Comparison of ENCODE assay signal across 12 cellular contexts in genomic region chr10:6091630-6092029, GRCh38. TPM values are rescaled to one million over a fixed set of nuclear protein-coding genes. Genes with fewer than 3 reads are reported as not detected.
DNase-seq lines count a peak whose midpoint lies in the region; ATAC-seq and TF ChIP-seq lines count a peak whose summit lies in the region.
"Had no signal": no experiment of that assay in that cellular context is flagged by ENCODE, and none has a peak within 500 bp of the region (broad histone marks: within the 10 kb centered on the region; RNA-seq: fewer than 3 reads in every experiment).

No MANE protein-coding gene starts in this region.

- H3K4me1 ChIP-seq in CD8-positive, alpha-beta memory T cell (ENCODE audit: insufficient read depth, low read length), result peaks cover 58% of the 10 kb centered on the region

- peaks cover 63 to 78% (median 70%) of the 10 kb centered on the region in 3 donors for H3K4me1 Mint-ChIP-seq in CD8-positive, alpha-beta memory T cell
- peaks cover 50% of the 10 kb centered on the region for H3K4me1 Mint-ChIP-seq in HFFc6 (ENCODE audit: low read depth)
- H3K4me1 Mint-ChIP-seq in activated naive CD8-positive, alpha-beta T cell treated with anti-CD3 and anti-CD28 coated beads, Interleukin-2, amount 10 ng/mL, durations not matched to agents 7 days and 5 days, result peaks cover 71% of the 10 kb centered on the region
- peaks cover 69 to 85% (median 74%) of the 10 kb centered on the region in 3 donors for H3K4me1 Mint-ChIP-seq in naive B cell

- no peaks in the 10 kb centered on the region for H3K27me3 Mint-ChIP-seq in CD8-positive, alpha-beta memory T cell
- no peaks in the 10 kb centered on the region; the same call in 1 of the 2 replicates for H3K27me3 Mint-ChIP-seq in HFFc6 (ENCODE audit: insufficient read depth)
- no peaks in the 10 kb centered on the region for H3K27me3 Mint-ChIP-seq in activated naive CD8-positive, alpha-beta T cell treated with anti-CD3 and anti-CD28 coated beads, Interleukin-2, amount 10 ng/mL, durations not matched to agents 7 days and 5 days
- H3K27me3 Mint-ChIP-seq in naive B cell, result no peaks in the 10 kb centered on the region

- peak overlapping the region in 6 of 8 donors; percentile 13 to 75 (median 46) for H3K27ac Mint-ChIP-seq in CD8-positive, alpha-beta memory T cell
- peak overlapping the region; percentile 41 for H3K27ac Mint-ChIP-seq in HFFc6
- H3K27ac Mint-ChIP-seq in activated naive CD8-positive, alpha-beta T cell treated with anti-CD3 and anti-CD28 coated beads, Interleukin-2, amount 10 ng/mL, durations not matched to agents 7 days and 5 days, result peak overlapping the region; percentile 57
- H3K27ac Mint-ChIP-seq in naive B cell, result peak overlapping the region in 1 of 6 donors; percentile 59

- no peak overlapping the region for H3K4me3 ChIP-seq in CD8-positive, alpha-beta memory T cell (ENCODE audit: low read length)

- POLR2A ChIA-PET in CD8-positive, alpha-beta memory T cell (lab: Charles Lee), result no interaction called here
- POLR2A ChIA-PET in activated naive CD8-positive, alpha-beta T cell treated with anti-CD3 and anti-CD28 coated beads, Interleukin-2, amount 10 ng/mL, durations not matched to agents 7 days and 5 days (lab: Charles Lee), result interaction anchor here (1.0 to 1.5 kb wide), 5 partner anchors 30 to 278 kb away, joined by 3 to 4 read pairs (median 3); partner anchors contain the start of genes GDI2 and PFKFB3

- DNase-seq in CD8-positive, alpha-beta memory T cell, result peak in 2 of 5 donors; percentile 15 to 48
- no peak for DNase-seq in HFFc6
- no peak for DNase-seq in activated naive CD8-positive, alpha-beta T cell treated with anti-CD3 and anti-CD28 coated beads, Interleukin-2, amount 10 ng/mL, durations not matched to agents 7 days and 5 days
- no peak for DNase-seq in naive B cell
- DNase-seq in cerebellar nuclear complex (lab: John Stamatoyannopoulos, UW), result no peak
- DNase-seq: activated CD4-positive, CD25-positive, alpha-beta regulatory T cell; EL; H7; NCI-H1417 treated with DMSO at 0.1 percent for 48 hours; right cardiac atrium had no signal

- no peaks in the 10 kb centered on the region for H3K27me3 ChIP-seq in CD8-positive, alpha-beta memory T cell (ENCODE audit: insufficient read depth, low read length, poor library complexity, severe bottlenecking)

- H3K36me3 ChIP-seq in CD8-positive, alpha-beta memory T cell (ENCODE audit: insufficient read depth, low read length), result no peaks in the 10 kb centered on the region

- H3K27ac ChIP-seq in CD8-positive, alpha-beta memory T cell (ENCODE audit: low read depth, low read length), result no peak overlapping the region

- no peaks in the 10 kb centered on the region for H3K9me3 ChIP-seq in CD8-positive, alpha-beta memory T cell (ENCODE audit: low read length)

- peak overlapping the region in 6 of 7 donors; percentile 24 to 75 (median 46) for H3K4me3 Mint-ChIP-seq in CD8-positive, alpha-beta memory T cell
- H3K4me3 Mint-ChIP-seq in HFFc6, result peak overlapping the region; percentile 47
- H3K4me3 Mint-ChIP-seq in activated naive CD8-positive, alpha-beta T cell treated with anti-CD3 and anti-CD28 coated beads, Interleukin-2, amount 10 ng/mL, durations not matched to agents 7 days and 5 days, result peak overlapping the region; percentile 71
- H3K4me3 Mint-ChIP-seq in naive B cell, result peak overlapping the region in 5 of 8 donors; percentile 14 to 75 (median 47)

- H3K9me3 Mint-ChIP-seq in CD8-positive, alpha-beta memory T cell, result no peaks in the 10 kb centered on the region
- H3K9me3 Mint-ChIP-seq in HFFc6 (no peaks in the 10 kb centered on the region), naive B cell (no peaks in the 10 kb centered on the region)
- H3K9me3 Mint-ChIP-seq in activated naive CD8-positive, alpha-beta T cell treated with anti-CD3 and anti-CD28 coated beads, Interleukin-2, amount 10 ng/mL, durations not matched to agents 7 days and 5 days, result no peaks in the 10 kb centered on the region

- peak; percentile 25 for ATAC-seq in activated naive CD8-positive, alpha-beta T cell treated with anti-CD3 and anti-CD28 coated beads, Interleukin-2, amount 10 ng/mL, durations not matched to agents 7 days and 5 days (ENCODE audit: low read depth)
- no peak for ATAC-seq in naive B cell (ENCODE audit: low read depth in 2 of 2)
- no peak for ATAC-seq in GM18498 (IDR thresholded peaks at IDR 0.05; ENCODE audit: unreplicated experiment)
- no peak for ATAC-seq in HG03039 (IDR thresholded peaks at IDR 0.05; ENCODE audit: unreplicated experiment)

- no peak for TF ChIP-seq CTCF in HFFc6 (IDR thresholded peaks at IDR 0.05)

- peaks cover 0 to 30% (median 2%) of the 10 kb centered on the region in 3 donors for H3K36me3 Mint-ChIP-seq in CD8-positive, alpha-beta memory T cell
- H3K36me3 Mint-ChIP-seq in HFFc6 (ENCODE audit: low read depth) (no peaks in the 10 kb centered on the region), naive B cell (no peaks in the 10 kb centered on the region)
- peaks cover 9% of the 10 kb centered on the region for H3K36me3 Mint-ChIP-seq in activated naive CD8-positive, alpha-beta T cell treated with anti-CD3 and anti-CD28 coated beads, Interleukin-2, amount 10 ng/mL, durations not matched to agents 7 days and 5 days

- CTCF ChIA-PET in CD8-positive, alpha-beta memory T cell (lab: Charles Lee), result interaction anchor here (1.0 to 2.1 kb wide), 3 partner anchors 41 to 309 kb away, joined by 3 to 11 read pairs (median 7); no protein-coding TSS in a partner anchor

RNA-seq across cellular contexts. Expression of gene RBM17, which starts 2.8 kb away (rescaled TPM):
- total RNA-seq in CD8-positive, alpha-beta memory T cell, result 100 to 1,000 TPM; 269 to 282 TPM
- polyA plus RNA-seq in CD8-positive, alpha-beta memory T cell, result 91.8 TPM
- total RNA-seq in HFFc6 (2021; fragmentation: NEBNext Ultra II Directional; extraction: Animal tissue kit (Norgen Biotek cat#: 25700)), result 10 to 100 TPM; 53.4 to 75.2 (median 66.3) TPM
- total RNA-seq in activated naive CD8-positive, alpha-beta T cell treated with anti-CD3 and anti-CD28 coated beads, Interleukin-2, amount 10 ng/mL, durations not matched to agents 7 days and 5 days, result 100 to 1,000 TPM; 185 to 200 TPM
- polyA plus RNA-seq in naive B cell (ENCODE audit: low read depth in 6 of 6), result 100 to 1,000 TPM in 1 of 6 donors, 10 to 100 TPM in 5; 50.4 to 118 (median 89.6) TPM

RNA-seq across cellular contexts. Expression of gene IL2RA, which starts 29.5 kb away (rescaled TPM):
- total RNA-seq in CD8-positive, alpha-beta memory T cell, result 1,000 to 10,000 TPM; 1,178 to 1,224 TPM
- 8.3 TPM for polyA plus RNA-seq in CD8-positive, alpha-beta memory T cell
- total RNA-seq in HFFc6 (2021; fragmentation: NEBNext Ultra II Directional; extraction: Animal tissue kit (Norgen Biotek cat#: 25700)), result not detected
- 100 to 1,000 TPM; 184 to 201 TPM for total RNA-seq in activated naive CD8-positive, alpha-beta T cell treated with anti-CD3 and anti-CD28 coated beads, Interleukin-2, amount 10 ng/mL, durations not matched to agents 7 days and 5 days
- 1 to 10 TPM; 1.8 to 9.2 (median 4.7) TPM for polyA plus RNA-seq in naive B cell (ENCODE audit: low read depth in 6 of 6)
- total RNA-seq: H7 had no signal

Comparison
In these comparisons a context has a peak if more than half of its experiments do, and no peak if none do; other contexts are left out.
1. RNA of gene IL2RA, which starts 29.5 kb away (total RNA-seq): 1,178 to 1,224 TPM in CD8-positive, alpha-beta memory T cell and 184 to 201 TPM in activated naive CD8-positive, alpha-beta T cell treated with anti-CD3 and anti-CD28 coated beads, Interleukin-2, amount 10 ng/mL, durations not matched to agents 7 days and 5 days; not detected in HFFc6; every median in the first group is over 100 times any median in the second.
2. Peak in every context shown above with its lines, with median percentiles within 50 percentile points of each other: H3K4me3 Mint-ChIP-seq.